Comparison of ENCODE assay signal across 1 cellular context in the genomic region with DNA sequence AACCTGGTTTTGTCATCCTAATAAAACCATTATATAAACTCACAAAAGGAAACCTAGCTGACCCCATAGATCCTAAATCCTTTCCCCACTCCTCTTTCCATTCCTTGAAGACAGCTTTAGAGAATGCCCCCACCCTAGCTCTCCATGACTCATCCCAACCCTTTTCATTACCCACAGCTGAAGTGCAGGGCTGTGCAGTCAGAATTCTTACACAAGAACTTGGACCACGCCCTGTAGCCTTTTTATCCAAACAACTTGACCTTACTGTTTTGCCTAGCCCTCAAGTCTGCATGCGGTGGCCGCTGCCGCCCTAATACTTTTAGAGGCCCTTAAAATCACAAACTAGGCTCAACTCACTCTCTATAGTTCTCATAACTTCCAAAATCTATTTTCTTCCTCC.
A peak's percentile ranks its signal among the peaks of the same experiment; 100 is the strongest.
TF ChIP-seq lines count a peak whose summit lies in the region.
"Not testable (repeated sequence)": the region's sequence is repeated elsewhere in the genome, so short reads cannot be mapped to it uniquely, and the experiment has no call there.

No MANE protein-coding gene starts in this region.

TF ChIP-seq in K562, 482 proteins besides CTCF, POLR2A, EP300 and RAD21:
- TF ChIP-seq, protein P1, sequence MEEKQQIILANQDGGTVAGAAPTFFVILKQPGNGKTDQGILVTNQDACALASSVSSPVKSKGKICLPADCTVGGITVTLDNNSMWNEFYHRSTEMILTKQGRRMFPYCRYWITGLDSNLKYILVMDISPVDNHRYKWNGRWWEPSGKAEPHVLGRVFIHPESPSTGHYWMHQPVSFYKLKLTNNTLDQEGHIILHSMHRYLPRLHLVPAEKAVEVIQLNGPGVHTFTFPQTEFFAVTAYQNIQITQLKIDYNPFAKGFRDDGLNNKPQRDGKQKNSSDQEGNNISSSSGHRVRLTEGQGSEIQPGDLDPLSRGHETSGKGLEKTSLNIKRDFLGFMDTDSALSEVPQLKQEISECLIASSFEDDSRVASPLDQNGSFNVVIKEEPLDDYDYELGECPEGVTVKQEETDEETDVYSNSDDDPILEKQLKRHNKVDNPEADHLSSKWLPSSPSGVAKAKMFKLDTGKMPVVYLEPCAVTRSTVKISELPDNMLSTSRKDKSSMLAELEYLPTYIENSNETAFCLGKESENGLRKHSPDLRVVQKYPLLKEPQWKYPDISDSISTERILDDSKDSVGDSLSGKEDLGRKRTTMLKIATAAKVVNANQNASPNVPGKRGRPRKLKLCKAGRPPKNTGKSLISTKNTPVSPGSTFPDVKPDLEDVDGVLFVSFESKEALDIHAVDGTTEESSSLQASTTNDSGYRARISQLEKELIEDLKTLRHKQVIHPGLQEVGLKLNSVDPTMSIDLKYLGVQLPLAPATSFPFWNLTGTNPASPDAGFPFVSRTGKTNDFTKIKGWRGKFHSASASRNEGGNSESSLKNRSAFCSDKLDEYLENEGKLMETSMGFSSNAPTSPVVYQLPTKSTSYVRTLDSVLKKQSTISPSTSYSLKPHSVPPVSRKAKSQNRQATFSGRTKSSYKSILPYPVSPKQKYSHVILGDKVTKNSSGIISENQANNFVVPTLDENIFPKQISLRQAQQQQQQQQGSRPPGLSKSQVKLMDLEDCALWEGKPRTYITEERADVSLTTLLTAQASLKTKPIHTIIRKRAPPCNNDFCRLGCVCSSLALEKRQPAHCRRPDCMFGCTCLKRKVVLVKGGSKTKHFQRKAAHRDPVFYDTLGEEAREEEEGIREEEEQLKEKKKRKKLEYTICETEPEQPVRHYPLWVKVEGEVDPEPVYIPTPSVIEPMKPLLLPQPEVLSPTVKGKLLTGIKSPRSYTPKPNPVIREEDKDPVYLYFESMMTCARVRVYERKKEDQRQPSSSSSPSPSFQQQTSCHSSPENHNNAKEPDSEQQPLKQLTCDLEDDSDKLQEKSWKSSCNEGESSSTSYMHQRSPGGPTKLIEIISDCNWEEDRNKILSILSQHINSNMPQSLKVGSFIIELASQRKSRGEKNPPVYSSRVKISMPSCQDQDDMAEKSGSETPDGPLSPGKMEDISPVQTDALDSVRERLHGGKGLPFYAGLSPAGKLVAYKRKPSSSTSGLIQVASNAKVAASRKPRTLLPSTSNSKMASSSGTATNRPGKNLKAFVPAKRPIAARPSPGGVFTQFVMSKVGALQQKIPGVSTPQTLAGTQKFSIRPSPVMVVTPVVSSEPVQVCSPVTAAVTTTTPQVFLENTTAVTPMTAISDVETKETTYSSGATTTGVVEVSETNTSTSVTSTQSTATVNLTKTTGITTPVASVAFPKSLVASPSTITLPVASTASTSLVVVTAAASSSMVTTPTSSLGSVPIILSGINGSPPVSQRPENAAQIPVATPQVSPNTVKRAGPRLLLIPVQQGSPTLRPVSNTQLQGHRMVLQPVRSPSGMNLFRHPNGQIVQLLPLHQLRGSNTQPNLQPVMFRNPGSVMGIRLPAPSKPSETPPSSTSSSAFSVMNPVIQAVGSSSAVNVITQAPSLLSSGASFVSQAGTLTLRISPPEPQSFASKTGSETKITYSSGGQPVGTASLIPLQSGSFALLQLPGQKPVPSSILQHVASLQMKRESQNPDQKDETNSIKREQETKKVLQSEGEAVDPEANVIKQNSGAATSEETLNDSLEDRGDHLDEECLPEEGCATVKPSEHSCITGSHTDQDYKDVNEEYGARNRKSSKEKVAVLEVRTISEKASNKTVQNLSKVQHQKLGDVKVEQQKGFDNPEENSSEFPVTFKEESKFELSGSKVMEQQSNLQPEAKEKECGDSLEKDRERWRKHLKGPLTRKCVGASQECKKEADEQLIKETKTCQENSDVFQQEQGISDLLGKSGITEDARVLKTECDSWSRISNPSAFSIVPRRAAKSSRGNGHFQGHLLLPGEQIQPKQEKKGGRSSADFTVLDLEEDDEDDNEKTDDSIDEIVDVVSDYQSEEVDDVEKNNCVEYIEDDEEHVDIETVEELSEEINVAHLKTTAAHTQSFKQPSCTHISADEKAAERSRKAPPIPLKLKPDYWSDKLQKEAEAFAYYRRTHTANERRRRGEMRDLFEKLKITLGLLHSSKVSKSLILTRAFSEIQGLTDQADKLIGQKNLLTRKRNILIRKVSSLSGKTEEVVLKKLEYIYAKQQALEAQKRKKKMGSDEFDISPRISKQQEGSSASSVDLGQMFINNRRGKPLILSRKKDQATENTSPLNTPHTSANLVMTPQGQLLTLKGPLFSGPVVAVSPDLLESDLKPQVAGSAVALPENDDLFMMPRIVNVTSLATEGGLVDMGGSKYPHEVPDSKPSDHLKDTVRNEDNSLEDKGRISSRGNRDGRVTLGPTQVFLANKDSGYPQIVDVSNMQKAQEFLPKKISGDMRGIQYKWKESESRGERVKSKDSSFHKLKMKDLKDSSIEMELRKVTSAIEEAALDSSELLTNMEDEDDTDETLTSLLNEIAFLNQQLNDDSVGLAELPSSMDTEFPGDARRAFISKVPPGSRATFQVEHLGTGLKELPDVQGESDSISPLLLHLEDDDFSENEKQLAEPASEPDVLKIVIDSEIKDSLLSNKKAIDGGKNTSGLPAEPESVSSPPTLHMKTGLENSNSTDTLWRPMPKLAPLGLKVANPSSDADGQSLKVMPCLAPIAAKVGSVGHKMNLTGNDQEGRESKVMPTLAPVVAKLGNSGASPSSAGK (IDR thresholded peaks at IDR 0.05), result peak; percentile 37; the same call in 1 of the 2 replicates
- TF ChIP-seq SMARCA4 (IDR thresholded peaks at IDR 0.05) (peak; percentile 14; the same call in 1 of the 2 replicates), DPF2 (IDR thresholded peaks at IDR 0.05) (peak; percentile 43; the same call in 1 of the 2 replicates), TRIM24 (IDR thresholded peaks at IDR 0.05) (peak in 1 of 2 experiments; percentile 33; a peak in 1 of 4 replicates), JUND (IDR thresholded peaks at IDR 0.05; ENCODE audit: borderline replicate concordance, low read depth, low read length) (peak; percentile 72), JUND (tag; IDR thresholded peaks at IDR 0.05; ENCODE audit: borderline replicate concordance, low read depth, low read length) (peak; percentile 72; the same call in 2 of the 3 replicates), CEBPB (tag; IDR thresholded peaks at IDR 0.05) (peak; percentile 82), FOSL1 (tag; conservative IDR thresholded peaks at IDR 0.05) (peak; percentile 55; the same call in 1 of the 2 replicates), JUN (IDR thresholded peaks at IDR 0.05; ENCODE audit: borderline replicate concordance, low read depth, low read length) (0 out of 2 replicates have a peak, but pooled peaks have one; percentile 11)
- TF ChIP-seq, protein P2, sequence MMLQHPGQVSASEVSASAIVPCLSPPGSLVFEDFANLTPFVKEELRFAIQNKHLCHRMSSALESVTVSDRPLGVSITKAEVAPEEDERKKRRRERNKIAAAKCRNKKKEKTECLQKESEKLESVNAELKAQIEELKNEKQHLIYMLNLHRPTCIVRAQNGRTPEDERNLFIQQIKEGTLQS (IDR thresholded peaks at IDR 0.05), result peak; percentile 76
- TF ChIP-seq, protein P2 (CRISPR knock-in tag; conservative IDR thresholded peaks at IDR 0.05), result not testable (repeated sequence)
- TF ChIP-seq, protein P3, sequence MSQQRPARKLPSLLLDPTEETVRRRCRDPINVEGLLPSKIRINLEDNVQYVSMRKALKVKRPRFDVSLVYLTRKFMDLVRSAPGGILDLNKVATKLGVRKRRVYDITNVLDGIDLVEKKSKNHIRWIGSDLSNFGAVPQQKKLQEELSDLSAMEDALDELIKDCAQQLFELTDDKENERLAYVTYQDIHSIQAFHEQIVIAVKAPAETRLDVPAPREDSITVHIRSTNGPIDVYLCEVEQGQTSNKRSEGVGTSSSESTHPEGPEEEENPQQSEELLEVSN (IDR thresholded peaks at IDR 0.05; ENCODE audit: borderline replicate concordance in 1 of 2, extremely low read depth in 1 of 2, insufficient read depth in 1 of 2, insufficient read length in 1 of 2, low read depth in 1 of 2, low read length in 1 of 2, poor library complexity in 1 of 2, severe bottlenecking in 1 of 2), result peak in 1 of 2 experiments; percentile 17
- TF ChIP-seq JUN (CRISPR knock-in tag; IDR thresholded peaks at IDR 0.05; ENCODE audit: borderline replicate concordance), result not testable (repeated sequence)
